Comparison of ENCODE assay signal across 1 cellular context in the genomic region with DNA sequence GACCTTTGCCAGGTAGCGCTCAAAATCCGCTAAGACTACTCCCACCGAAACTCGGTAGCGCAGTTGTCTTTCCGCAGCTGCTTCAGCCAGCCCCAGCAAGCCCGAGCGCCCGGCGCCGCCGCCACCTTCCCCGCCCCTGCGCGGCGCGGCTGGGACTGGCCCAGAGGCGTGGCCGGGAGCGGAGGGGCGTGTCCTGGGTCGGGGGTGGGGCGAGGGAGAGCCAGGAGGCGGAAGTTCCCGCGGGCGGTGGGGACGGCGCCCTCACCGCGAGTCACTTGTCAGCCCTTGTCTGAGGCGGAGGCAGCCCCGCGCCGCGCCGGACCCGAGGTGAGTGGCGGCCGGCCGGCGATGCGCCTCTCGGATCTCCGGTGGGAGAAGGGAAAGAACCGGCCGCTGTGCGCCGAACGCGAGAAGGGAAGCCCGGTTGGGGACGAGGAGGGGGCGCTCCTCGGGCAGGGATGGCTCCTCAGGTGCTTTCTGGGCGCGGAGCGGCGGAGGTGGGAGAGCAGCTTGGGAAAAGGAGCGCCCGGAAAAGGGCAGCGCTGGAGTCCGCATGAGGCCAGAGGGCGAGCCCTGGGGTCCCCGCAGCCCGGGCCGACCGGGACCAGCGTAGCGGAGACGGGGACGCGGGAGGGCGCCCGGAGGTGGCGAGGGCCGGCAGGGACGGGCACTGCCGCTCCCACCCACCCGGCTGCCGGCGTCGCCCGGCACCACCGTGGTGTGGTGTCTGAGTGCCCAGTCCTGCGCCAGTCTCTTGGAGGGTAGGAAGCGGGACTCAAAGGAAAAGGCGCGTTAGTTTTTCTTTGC.
TF ChIP-seq lines count a peak whose summit lies in the region.

A gene with protein sequence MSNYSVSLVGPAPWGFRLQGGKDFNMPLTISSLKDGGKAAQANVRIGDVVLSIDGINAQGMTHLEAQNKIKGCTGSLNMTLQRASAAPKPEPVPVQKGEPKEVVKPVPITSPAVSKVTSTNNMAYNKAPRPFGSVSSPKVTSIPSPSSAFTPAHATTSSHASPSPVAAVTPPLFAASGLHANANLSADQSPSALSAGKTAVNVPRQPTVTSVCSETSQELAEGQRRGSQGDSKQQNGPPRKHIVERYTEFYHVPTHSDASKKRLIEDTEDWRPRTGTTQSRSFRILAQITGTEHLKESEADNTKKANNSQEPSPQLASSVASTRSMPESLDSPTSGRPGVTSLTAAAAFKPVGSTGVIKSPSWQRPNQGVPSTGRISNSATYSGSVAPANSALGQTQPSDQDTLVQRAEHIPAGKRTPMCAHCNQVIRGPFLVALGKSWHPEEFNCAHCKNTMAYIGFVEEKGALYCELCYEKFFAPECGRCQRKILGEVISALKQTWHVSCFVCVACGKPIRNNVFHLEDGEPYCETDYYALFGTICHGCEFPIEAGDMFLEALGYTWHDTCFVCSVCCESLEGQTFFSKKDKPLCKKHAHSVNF (plus strand): TSS at position 274 of the 807 bp plus-strand sequence. CDS start 3,347 bp downstream, outside the sequence.

TF ChIP-seq in K562, 482 proteins besides CTCF, POLR2A, EP300 and RAD21 (continued from another document and continues in another):
- TF ChIP-seq, protein P1, sequence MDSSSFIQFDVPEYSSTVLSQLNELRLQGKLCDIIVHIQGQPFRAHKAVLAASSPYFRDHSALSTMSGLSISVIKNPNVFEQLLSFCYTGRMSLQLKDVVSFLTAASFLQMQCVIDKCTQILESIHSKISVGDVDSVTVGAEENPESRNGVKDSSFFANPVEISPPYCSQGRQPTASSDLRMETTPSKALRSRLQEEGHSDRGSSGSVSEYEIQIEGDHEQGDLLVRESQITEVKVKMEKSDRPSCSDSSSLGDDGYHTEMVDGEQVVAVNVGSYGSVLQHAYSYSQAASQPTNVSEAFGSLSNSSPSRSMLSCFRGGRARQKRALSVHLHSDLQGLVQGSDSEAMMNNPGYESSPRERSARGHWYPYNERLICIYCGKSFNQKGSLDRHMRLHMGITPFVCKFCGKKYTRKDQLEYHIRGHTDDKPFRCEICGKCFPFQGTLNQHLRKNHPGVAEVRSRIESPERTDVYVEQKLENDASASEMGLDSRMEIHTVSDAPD (CRISPR knock-in tag; IDR thresholded peaks at IDR 0.05) = no peak
- TF ChIP-seq PTRF (tag; IDR thresholded peaks at IDR 0.05) (no peak), ZNF699 (CRISPR knock-in tag; IDR thresholded peaks at IDR 0.05; ENCODE audit: insufficient replicate concordance) (no peak), NFATC3 (IDR thresholded peaks at IDR 0.05) (no peak), PCBP1 (IDR thresholded peaks at IDR 0.05; ENCODE audit: low read depth, low read length, poor library complexity, severe bottlenecking) (peak; percentile 84), TAF9B (IDR thresholded peaks at IDR 0.05; ENCODE audit: partially characterized antibody) (peak; percentile 87), CTBP1 (IDR thresholded peaks at IDR 0.05; ENCODE audit: borderline replicate concordance) (peak; percentile 75; the same call in 1 of the 2 replicates), HCFC1 (IDR thresholded peaks at IDR 0.05; ENCODE audit: low read depth, low read length) (peak; percentile 40; the same call in 1 of the 2 replicates), ATF1 (CRISPR knock-in tag; IDR thresholded peaks at IDR 0.05) (no peak), ATF1 (tag; IDR thresholded peaks at IDR 0.05) (peak; percentile 39; the same call in 1 of the 2 replicates), NRF1 (conservative IDR thresholded peaks at IDR 0.05 in 1 of 2, IDR thresholded peaks at IDR 0.05 in 1 of 2) (peak; percentile 89 to 90), ZEB2 (IDR thresholded peaks at IDR 0.05) (0 out of 2 replicates have a peak, but pooled peaks have one; percentile 17), SNIP1 (IDR thresholded peaks at IDR 0.05; ENCODE audit: low read depth) (no peak), MYNN (IDR thresholded peaks at IDR 0.05) (no peak), MYNN (CRISPR knock-in tag; IDR thresholded peaks at IDR 0.05) (no peak), NFE2L1 (tag; IDR thresholded peaks at IDR 0.05; ENCODE audit: borderline replicate concordance, low read depth) (no peak), RFX1 (IDR thresholded peaks at IDR 0.05) (no peak), CHCHD3 (CRISPR knock-in tag; IDR thresholded peaks at IDR 0.05) (no peak), SIN3A (IDR thresholded peaks at IDR 0.05; ENCODE audit: borderline replicate concordance in 2 of 2, control insufficient read depth in 1 of 2, low read depth in 2 of 2, low read length in 2 of 2) (peak in 1 of 2 experiments; percentile 75; a peak in 3 of 4 replicates), BHLHE40 (IDR thresholded peaks at IDR 0.05; ENCODE audit: low read length) (0 out of 2 replicates have a peak, but pooled peaks have one; percentile 4), ZBTB7A (IDR thresholded peaks at IDR 0.05; ENCODE audit: borderline replicate concordance, control insufficient read depth, low read depth, low read length) (0 out of 2 replicates have a peak, but pooled peaks have one; percentile 41), KAT7 (CRISPR knock-in tag; IDR thresholded peaks at IDR 0.05; ENCODE audit: borderline replicate concordance) (peak; percentile 87; the same call in 1 of the 2 replicates), ZNF12 (CRISPR knock-in tag; IDR thresholded peaks at IDR 0.05) (no peak), THRAP3 (IDR thresholded peaks at IDR 0.05; ENCODE audit: borderline replicate concordance) (no peak), NFIC (IDR thresholded peaks at IDR 0.05) (peak; percentile 50; the same call in 1 of the 2 replicates), TGIF2 (CRISPR knock-in tag; IDR thresholded peaks at IDR 0.05) (no peak), ZNF165 (CRISPR knock-in tag; IDR thresholded peaks at IDR 0.05; ENCODE audit: borderline replicate concordance) (no peak), PHF8 (IDR thresholded peaks at IDR 0.05; ENCODE audit: borderline replicate concordance, low read length) (peak; percentile 81; the same call in 1 of the 2 replicates), SRSF3 (IDR thresholded peaks at IDR 0.05; ENCODE audit: insufficient read depth, low read length) (0 out of 2 replicates have a peak, but pooled peaks have one; percentile 36), FOXP1 (CRISPR knock-in tag; IDR thresholded peaks at IDR 0.05) (0 out of 2 replicates have a peak, but pooled peaks have one; percentile 76), ESRRB (CRISPR knock-in tag; IDR thresholded peaks at IDR 0.05; ENCODE audit: borderline replicate concordance) (no peak), CBX1 (IDR thresholded peaks at IDR 0.05; ENCODE audit: low read depth) (peak; percentile 81), CBX3 (IDR thresholded peaks at IDR 0.05; ENCODE audit: borderline replicate concordance in 1 of 2, low read length in 2 of 2) (0 out of 3 replicates have a peak, but pooled peaks of 1 of the 2 experiments have one; percentile 9), KAT2B (IDR thresholded peaks at IDR 0.05; ENCODE audit: low read depth, low read length) (no peak), CREM (IDR thresholded peaks at IDR 0.05; ENCODE audit: low read depth) (0 out of 2 replicates have a peak, but pooled peaks have one; percentile 38), TCFL5 (CRISPR knock-in tag; conservative IDR thresholded peaks at IDR 0.05) (no peak), TCF7L2 (IDR thresholded peaks at IDR 0.05; ENCODE audit: low read depth, low read length) (no peak)
- TF ChIP-seq, protein P2, sequence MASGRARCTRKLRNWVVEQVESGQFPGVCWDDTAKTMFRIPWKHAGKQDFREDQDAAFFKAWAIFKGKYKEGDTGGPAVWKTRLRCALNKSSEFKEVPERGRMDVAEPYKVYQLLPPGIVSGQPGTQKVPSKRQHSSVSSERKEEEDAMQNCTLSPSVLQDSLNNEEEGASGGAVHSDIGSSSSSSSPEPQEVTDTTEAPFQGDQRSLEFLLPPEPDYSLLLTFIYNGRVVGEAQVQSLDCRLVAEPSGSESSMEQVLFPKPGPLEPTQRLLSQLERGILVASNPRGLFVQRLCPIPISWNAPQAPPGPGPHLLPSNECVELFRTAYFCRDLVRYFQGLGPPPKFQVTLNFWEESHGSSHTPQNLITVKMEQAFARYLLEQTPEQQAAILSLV (tag; IDR thresholded peaks at IDR 0.05) = no peak
- TF ChIP-seq, protein P3, sequence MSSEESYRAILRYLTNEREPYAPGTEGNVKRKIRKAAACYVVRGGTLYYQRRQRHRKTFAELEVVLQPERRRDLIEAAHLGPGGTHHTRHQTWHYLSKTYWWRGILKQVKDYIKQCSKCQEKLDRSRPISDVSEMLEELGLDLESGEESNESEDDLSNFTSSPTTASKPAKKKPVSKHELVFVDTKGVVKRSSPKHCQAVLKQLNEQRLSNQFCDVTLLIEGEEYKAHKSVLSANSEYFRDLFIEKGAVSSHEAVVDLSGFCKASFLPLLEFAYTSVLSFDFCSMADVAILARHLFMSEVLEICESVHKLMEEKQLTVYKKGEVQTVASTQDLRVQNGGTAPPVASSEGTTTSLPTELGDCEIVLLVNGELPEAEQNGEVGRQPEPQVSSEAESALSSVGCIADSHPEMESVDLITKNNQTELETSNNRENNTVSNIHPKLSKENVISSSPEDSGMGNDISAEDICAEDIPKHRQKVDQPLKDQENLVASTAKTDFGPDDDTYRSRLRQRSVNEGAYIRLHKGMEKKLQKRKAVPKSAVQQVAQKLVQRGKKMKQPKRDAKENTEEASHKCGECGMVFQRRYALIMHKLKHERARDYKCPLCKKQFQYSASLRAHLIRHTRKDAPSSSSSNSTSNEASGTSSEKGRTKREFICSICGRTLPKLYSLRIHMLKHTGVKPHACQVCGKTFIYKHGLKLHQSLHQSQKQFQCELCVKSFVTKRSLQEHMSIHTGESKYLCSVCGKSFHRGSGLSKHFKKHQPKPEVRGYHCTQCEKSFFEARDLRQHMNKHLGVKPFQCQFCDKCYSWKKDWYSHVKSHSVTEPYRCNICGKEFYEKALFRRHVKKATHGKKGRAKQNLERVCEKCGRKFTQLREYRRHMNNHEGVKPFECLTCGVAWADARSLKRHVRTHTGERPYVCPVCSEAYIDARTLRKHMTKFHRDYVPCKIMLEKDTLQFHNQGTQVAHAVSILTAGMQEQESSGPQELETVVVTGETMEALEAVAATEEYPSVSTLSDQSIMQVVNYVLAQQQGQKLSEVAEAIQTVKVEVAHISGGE (CRISPR knock-in tag; IDR thresholded peaks at IDR 0.05) = no peak
- TF ChIP-seq, protein P4, sequence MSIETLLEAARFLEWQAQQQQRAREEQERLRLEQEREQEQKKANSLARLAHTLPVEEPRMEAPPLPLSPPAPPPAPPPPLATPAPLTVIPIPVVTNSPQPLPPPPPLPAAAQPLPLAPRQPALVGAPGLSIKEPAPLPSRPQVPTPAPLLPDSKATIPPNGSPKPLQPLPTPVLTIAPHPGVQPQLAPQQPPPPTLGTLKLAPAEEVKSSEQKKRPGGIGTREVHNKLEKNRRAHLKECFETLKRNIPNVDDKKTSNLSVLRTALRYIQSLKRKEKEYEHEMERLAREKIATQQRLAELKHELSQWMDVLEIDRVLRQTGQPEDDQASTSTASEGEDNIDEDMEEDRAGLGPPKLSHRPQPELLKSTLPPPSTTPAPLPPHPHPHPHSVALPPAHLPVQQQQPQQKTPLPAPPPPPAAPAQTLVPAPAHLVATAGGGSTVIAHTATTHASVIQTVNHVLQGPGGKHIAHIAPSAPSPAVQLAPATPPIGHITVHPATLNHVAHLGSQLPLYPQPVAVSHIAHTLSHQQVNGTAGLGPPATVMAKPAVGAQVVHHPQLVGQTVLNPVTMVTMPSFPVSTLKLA (conservative IDR thresholded peaks at IDR 0.05) = peak; percentile 45 to 76
- TF ChIP-seq, protein P5, sequence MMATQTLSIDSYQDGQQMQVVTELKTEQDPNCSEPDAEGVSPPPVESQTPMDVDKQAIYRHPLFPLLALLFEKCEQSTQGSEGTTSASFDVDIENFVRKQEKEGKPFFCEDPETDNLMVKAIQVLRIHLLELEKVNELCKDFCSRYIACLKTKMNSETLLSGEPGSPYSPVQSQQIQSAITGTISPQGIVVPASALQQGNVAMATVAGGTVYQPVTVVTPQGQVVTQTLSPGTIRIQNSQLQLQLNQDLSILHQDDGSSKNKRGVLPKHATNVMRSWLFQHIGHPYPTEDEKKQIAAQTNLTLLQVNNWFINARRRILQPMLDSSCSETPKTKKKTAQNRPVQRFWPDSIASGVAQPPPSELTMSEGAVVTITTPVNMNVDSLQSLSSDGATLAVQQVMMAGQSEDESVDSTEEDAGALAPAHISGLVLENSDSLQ (IDR thresholded peaks at IDR 0.05) = peak; percentile 79
- TF ChIP-seq, protein P6, sequence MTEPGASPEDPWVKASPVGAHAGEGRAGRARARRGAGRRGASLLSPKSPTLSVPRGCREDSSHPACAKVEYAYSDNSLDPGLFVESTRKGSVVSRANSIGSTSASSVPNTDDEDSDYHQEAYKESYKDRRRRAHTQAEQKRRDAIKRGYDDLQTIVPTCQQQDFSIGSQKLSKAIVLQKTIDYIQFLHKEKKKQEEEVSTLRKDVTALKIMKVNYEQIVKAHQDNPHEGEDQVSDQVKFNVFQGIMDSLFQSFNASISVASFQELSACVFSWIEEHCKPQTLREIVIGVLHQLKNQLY (CRISPR knock-in tag; conservative IDR thresholded peaks at IDR 0.05) = no peak
- TF ChIP-seq, protein P7, sequence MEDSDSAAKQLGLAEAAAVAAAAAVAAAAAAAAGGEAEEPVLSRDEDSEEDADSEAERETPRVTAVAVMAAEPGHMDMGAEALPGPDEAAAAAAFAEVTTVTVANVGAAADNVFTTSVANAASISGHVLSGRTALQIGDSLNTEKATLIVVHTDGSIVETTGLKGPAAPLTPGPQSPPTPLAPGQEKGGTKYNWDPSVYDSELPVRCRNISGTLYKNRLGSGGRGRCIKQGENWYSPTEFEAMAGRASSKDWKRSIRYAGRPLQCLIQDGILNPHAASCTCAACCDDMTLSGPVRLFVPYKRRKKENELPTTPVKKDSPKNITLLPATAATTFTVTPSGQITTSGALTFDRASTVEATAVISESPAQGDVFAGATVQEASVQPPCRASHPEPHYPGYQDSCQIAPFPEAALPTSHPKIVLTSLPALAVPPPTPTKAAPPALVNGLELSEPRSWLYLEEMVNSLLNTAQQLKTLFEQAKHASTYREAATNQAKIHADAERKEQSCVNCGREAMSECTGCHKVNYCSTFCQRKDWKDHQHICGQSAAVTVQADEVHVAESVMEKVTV (CRISPR knock-in tag; IDR thresholded peaks at IDR 0.05) = no peak
- TF ChIP-seq, protein P8, sequence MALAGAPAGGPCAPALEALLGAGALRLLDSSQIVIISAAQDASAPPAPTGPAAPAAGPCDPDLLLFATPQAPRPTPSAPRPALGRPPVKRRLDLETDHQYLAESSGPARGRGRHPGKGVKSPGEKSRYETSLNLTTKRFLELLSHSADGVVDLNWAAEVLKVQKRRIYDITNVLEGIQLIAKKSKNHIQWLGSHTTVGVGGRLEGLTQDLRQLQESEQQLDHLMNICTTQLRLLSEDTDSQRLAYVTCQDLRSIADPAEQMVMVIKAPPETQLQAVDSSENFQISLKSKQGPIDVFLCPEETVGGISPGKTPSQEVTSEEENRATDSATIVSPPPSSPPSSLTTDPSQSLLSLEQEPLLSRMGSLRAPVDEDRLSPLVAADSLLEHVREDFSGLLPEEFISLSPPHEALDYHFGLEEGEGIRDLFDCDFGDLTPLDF (CRISPR knock-in tag; IDR thresholded peaks at IDR 0.05) = 0 out of 2 replicates have a peak, but pooled peaks have one; percentile 12
